In genomic region chr17:81552244-81553017, GRCh38 we compare ENCODE assay signal across 8 cellular contexts. TPM values are rescaled to one million over a fixed set of nuclear protein-coding genes. Genes with fewer than 3 reads are reported as not detected.
DNase-seq lines count a peak whose midpoint lies in the region; ATAC-seq and TF ChIP-seq lines count a peak whose summit lies in the region.

A gene with protein sequence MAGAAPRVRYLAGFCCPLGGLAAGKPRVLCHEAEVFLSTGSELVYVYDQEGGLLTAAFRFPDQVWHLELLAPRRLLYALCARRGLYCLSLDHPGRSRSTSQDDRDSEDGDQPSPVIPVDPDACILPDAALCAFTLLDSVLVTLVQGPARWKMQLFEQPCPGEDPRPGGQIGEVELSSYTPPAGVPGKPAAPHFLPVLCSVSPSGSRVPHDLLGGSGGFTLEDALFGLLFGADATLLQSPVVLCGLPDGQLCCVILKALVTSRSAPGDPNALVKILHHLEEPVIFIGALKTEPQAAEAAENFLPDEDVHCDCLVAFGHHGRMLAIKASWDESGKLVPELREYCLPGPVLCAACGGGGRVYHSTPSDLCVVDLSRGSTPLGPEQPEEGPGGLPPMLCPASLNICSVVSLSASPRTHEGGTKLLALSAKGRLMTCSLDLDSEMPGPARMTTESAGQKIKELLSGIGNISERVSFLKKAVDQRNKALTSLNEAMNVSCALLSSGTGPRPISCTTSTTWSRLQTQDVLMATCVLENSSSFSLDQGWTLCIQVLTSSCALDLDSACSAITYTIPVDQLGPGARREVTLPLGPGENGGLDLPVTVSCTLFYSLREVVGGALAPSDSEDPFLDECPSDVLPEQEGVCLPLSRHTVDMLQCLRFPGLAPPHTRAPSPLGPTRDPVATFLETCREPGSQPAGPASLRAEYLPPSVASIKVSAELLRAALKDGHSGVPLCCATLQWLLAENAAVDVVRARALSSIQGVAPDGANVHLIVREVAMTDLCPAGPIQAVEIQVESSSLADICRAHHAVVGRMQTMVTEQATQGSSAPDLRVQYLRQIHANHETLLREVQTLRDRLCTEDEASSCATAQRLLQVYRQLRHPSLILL (minus strand): TSS chr17:81552353. CDS start chr17:81552330, 23 bp downstream.

- H3K36me3 Mint-ChIP-seq in endothelial cell (ENCODE audit: low read depth, unreplicated experiment) = peaks cover 14% of the 10 kb centered on the region

- peaks cover 7% of the 10 kb centered on the region for H3K27me3 Mint-ChIP-seq in endothelial cell (ENCODE audit: unreplicated experiment)

- H3K27ac Mint-ChIP-seq in endothelial cell (ENCODE audit: unreplicated experiment) = peak within 1 kb of the TSS; percentile 52

- H3K4me3 ChIP-seq in AG09309 (ENCODE audit: control insufficient read depth, low read depth, low read length) = peak within 1 kb of the TSS; percentile 78

- peaks cover 24% of the 10 kb centered on the region for H3K4me1 Mint-ChIP-seq in endothelial cell (ENCODE audit: unreplicated experiment)

- ATAC-seq in GM18873 (IDR thresholded peaks at IDR 0.05; ENCODE audit: low FRiP score, unreplicated experiment) (peak; percentile 36), HG03354 (IDR thresholded peaks at IDR 0.05; ENCODE audit: poor library complexity, severe bottlenecking, unreplicated experiment) (peak; percentile 50)

- no peak for DNase-seq in AG09309 (ENCODE audit: low read depth)
- peak; percentile 68 for DNase-seq in NOMO-1 treated with dmso at 0.1 percent for 144 hours (lab: John Stamatoyannopoulos, UW; ENCODE audit: unreplicated experiment)
- DNase-seq in activated CD8-positive, alpha-beta memory T cell treated with anti-CD3 and anti-CD28 coated beads, Interleukin-2, amount 50 U/mL, for 4 hours = peak; percentile 79
- DNase-seq in endothelial cell (ENCODE audit: low spot score) = peak; percentile 86
- DNase-seq in midbrain (lab: John Stamatoyannopoulos, UW) = peak; percentile 83
- DNase-seq in stimulated activated CD8-positive, alpha-beta memory T cell treated with anti-CD3 and anti-CD28 coated beads, Interleukin-15, amount 100 ng/mL, for 48 hours (ENCODE audit: low read depth in 2 of 2) = peak; percentile 78 to 81

- TF ChIP-seq CTCF in AG09309 (IDR thresholded peaks at IDR 0.05; ENCODE audit: control insufficient read depth, insufficient read depth, low read depth, low read length, missing control alignments) (no peak), endothelial cell (IDR thresholded peaks at IDR 0.05; ENCODE audit: unreplicated experiment) (no peak)

- peak within 1 kb of the TSS; percentile 92 for H3K4me3 Mint-ChIP-seq in endothelial cell (ENCODE audit: unreplicated experiment)

- no peaks in the 10 kb centered on the region for H3K9me3 Mint-ChIP-seq in endothelial cell (ENCODE audit: unreplicated experiment)

RNA-seq across cellular contexts. Expression of the gene that starts here (rescaled TPM):
- total RNA-seq in endothelial cell (ENCODE audit: unreplicated experiment) = 40.6 TPM
